Comparison of ENCODE assay signal across 9 cellular contexts in genomic region chr15:78103406-78104118, GRCh38. TPM values are rescaled to one million over a fixed set of nuclear protein-coding genes. Genes with fewer than 3 reads are reported as not detected.
DNase-seq lines count a peak whose midpoint lies in the region; ATAC-seq, FAIRE-seq and TF ChIP-seq lines count a peak whose summit lies in the region.
"Had no signal": no experiment of that assay in that cellular context is flagged by ENCODE, and none has a peak within 500 bp of the region (broad histone marks: within the 10 kb centered on the region; RNA-seq: fewer than 3 reads in every experiment).

No MANE protein-coding gene starts in this region.

- H3K4me1 Mint-ChIP-seq in HFFc6 (ENCODE audit: low read depth), result peaks cover 11% of the 10 kb centered on the region

- no peak for TF ChIP-seq CTCF in HFFc6 (IDR thresholded peaks at IDR 0.05)

- H3K4me3 Mint-ChIP-seq in HFFc6, result no peak overlapping the region

- peak; percentile 69 for ATAC-seq in HG02884 (IDR thresholded peaks at IDR 0.05; ENCODE audit: unreplicated experiment)

- H3K9me3 Mint-ChIP-seq in HFFc6, result no peaks in the 10 kb centered on the region

- DNase-seq in GM18507 (ENCODE audit: extremely low spot score, insufficient read length, low read depth) (peak; percentile 58), T-helper 1 cell (peak in 3 of 5 donors; percentile 24 to 92 (median 26)), GOT3 (lab: John Stamatoyannopoulos, UW) (no peak), NCI-H345 (lab: John Stamatoyannopoulos, UW) (no peak), HFFc6 (no peak)
- peak; percentile 52 for DNase-seq in central memory CD4-positive, alpha-beta T cell
- DNase-seq in stimulated activated CD8-positive, alpha-beta memory T cell treated with anti-CD3 and anti-CD28 coated beads, Interleukin-2, amount 100 ng/mL, for 48 hours (ENCODE audit: low read depth in 2 of 2), result peak; percentile 43 to 53

- H3K27ac Mint-ChIP-seq in HFFc6, result no peak overlapping the region

- peak; percentile 90 for FAIRE-seq in GM18507 (lab: Jason Lieb, UNC)

- peaks cover 16% of the 10 kb centered on the region for H3K27me3 Mint-ChIP-seq in HFFc6 (ENCODE audit: insufficient read depth)

- H3K36me3 Mint-ChIP-seq in HFFc6 (ENCODE audit: low read depth), result no peaks in the 10 kb centered on the region

RNA-seq across cellular contexts. Expression of gene SH2D7, which starts 11.2 kb away (rescaled TPM):
- not detected for total RNA-seq in HFFc6 (2021; fragmentation: NEBNext Ultra II Directional; extraction: Animal tissue kit (Norgen Biotek cat#: 25700))
- total RNA-seq: renal cortical epithelial cell had no signal

RNA-seq across cellular contexts. Expression of gene TBC1D2B, which starts 26.1 kb away (rescaled TPM):
- total RNA-seq in HFFc6 (2021; fragmentation: NEBNext Ultra II Directional; extraction: Animal tissue kit (Norgen Biotek cat#: 25700)), result 10 to 100 TPM; 34.1 to 42.5 (median 38.0) TPM

RNA-seq across cellular contexts. Expression of gene CIB2, which starts 27.7 kb away (rescaled TPM):
- total RNA-seq in HFFc6 (2021; fragmentation: NEBNext Ultra II Directional; extraction: Animal tissue kit (Norgen Biotek cat#: 25700)), result 1 to 10 TPM; 1.3 to 1.8 (median 1.4) TPM

RNA-seq across cellular contexts. Expression of gene IDH3A, which starts 45.6 kb away (rescaled TPM):
- total RNA-seq in HFFc6 (2021; fragmentation: NEBNext Ultra II Directional; extraction: Animal tissue kit (Norgen Biotek cat#: 25700)), result 10 to 100 TPM; 67.3 to 82.1 (median 78.3) TPM

Comparison
In these comparisons a context has a peak if more than half of its experiments do, and no peak if none do; other contexts are left out.
1. DNase-seq: peak in GM18507 (single experiment), T-helper 1 cell (3 of 5), central memory CD4-positive, alpha-beta T cell (single experiment) and stimulated activated CD8-positive, alpha-beta memory T cell treated with anti-CD3 and anti-CD28 coated beads, Interleukin-2, amount 100 ng/mL, for 48 hours (2 of 2); none in GOT3 (single experiment), NCI-H345 (single experiment) and HFFc6 (single experiment).